In the genomic region with DNA sequence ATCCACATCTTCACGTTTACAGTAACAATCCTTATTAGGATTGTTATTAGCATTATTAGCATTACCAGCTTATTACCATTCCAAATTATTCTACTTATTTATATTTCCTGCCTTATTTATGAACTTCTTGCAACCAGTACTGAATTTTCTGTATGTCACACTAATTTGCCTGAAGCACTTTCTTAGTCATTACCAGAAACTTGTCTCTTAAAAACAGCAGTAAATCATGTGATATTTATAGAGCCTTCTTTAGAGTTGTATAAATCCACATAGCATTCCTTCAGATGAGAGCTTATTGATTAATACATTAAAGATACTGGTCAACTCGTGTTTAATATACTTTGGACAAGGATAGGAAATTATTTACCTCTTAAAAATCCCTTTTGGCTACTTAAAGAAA, we compare ENCODE assay signal across 35 cellular contexts.
"Had no signal": no experiment of that assay in that cellular context is flagged by ENCODE, and none has a peak within 500 bp of the region (broad histone marks: within the 10 kb centered on the region; RNA-seq: fewer than 3 reads in every experiment).

No MANE protein-coding gene starts in this region.

- H3K4me3 Mint-ChIP-seq: activated naive CD4-positive, alpha-beta T cell treated with anti-CD3 and anti-CD28 coated beads for 36 hours; activated naive CD8-positive, alpha-beta T cell treated with anti-CD3 and anti-CD28 coated beads, Interleukin-2, amount 10 ng/mL, durations not matched to agents 7 days and 5 days; dendritic cell treated with granulocyte-macrophage colony-stimulating factor and Interleukin-4, amounts not matched to agents 40 ng/mL and 50 ng/mL, for 4 days; endodermal cell; naive B cell; stimulated activated memory B cell treated with anti-CD40 and anti-IgM and Interleukin-4, amounts not matched to agents 10 μg/mL and 1 μg/mL and 100 μg/mL, for 72 hours; T-helper 1 cell treated with Interleukin-12 subunit alpha and Interleukin-12 subunit beta and Interleukin-4 antibody, amounts not matched to agents 30 μg/mL and 1 μg/mL, for 36 hours had no signal

- H3K27ac ChIP-seq: ascending aorta, brain microvascular endothelial cell, esophagus muscularis mucosa, gastroesophageal sphincter, ovary, stomach, thyroid gland, upper lobe of right lung, VCaP had no signal

- H3K27ac Mint-ChIP-seq: activated naive CD4-positive, alpha-beta T cell treated with anti-CD3 and anti-CD28 coated beads for 36 hours; activated naive CD8-positive, alpha-beta T cell treated with anti-CD3 and anti-CD28 coated beads, Interleukin-2, amount 10 ng/mL, durations not matched to agents 7 days and 5 days; dendritic cell treated with granulocyte-macrophage colony-stimulating factor and Interleukin-4, amounts not matched to agents 40 ng/mL and 50 ng/mL, for 4 days; endodermal cell; naive B cell; progenitor cell of endocrine pancreas; stimulated activated memory B cell treated with anti-CD40 and anti-IgM and Interleukin-4, amounts not matched to agents 10 μg/mL and 1 μg/mL and 100 μg/mL, for 72 hours; T-helper 1 cell treated with Interleukin-12 subunit alpha and Interleukin-12 subunit beta and Interleukin-4 antibody, amounts not matched to agents 30 μg/mL and 1 μg/mL, for 36 hours had no signal

- H3K36me3 Mint-ChIP-seq: activated naive CD8-positive, alpha-beta T cell treated with anti-CD3 and anti-CD28 coated beads, Interleukin-2, amount 10 ng/mL, durations not matched to agents 7 days and 5 days; naive B cell; stimulated activated memory B cell treated with anti-CD40 and anti-IgM and Interleukin-4, amounts not matched to agents 10 μg/mL and 1 μg/mL and 100 μg/mL, for 72 hours had no signal

- H3K9me3 Mint-ChIP-seq: activated naive CD4-positive, alpha-beta T cell treated with anti-CD3 and anti-CD28 coated beads for 36 hours; dendritic cell treated with granulocyte-macrophage colony-stimulating factor and Interleukin-4, amounts not matched to agents 40 ng/mL and 50 ng/mL, for 4 days; endodermal cell; naive B cell; stimulated activated memory B cell treated with anti-CD40 and anti-IgM and Interleukin-4, amounts not matched to agents 10 μg/mL and 1 μg/mL and 100 μg/mL, for 72 hours; T-helper 1 cell treated with Interleukin-12 subunit alpha and Interleukin-12 subunit beta and Interleukin-4 antibody, amounts not matched to agents 30 μg/mL and 1 μg/mL, for 36 hours had no signal

- H3K4me3 ChIP-seq: ascending aorta, esophagus muscularis mucosa, gastroesophageal sphincter, ovary, stomach, thyroid gland, upper lobe of right lung had no signal

- ATAC-seq: gastroesophageal sphincter; left cardiac atrium; left ventricle myocardium superior; sciatic nerve; stimulated activated memory B cell treated with anti-CD40 and anti-IgM and Interleukin-4, amounts not matched to agents 10 μg/mL and 1 μg/mL and 100 μg/mL, for 72 hours; upper lobe of right lung had no signal

- DNase-seq: activated CD4-positive, alpha-beta T cell treated with anti-CD3 and anti-CD28 coated beads for 4 hours; activated CD4-positive, alpha-beta T cell treated with anti-CD3 and anti-CD28 coated beads, Interleukin-2, amount 50 U/mL, for 4 hours; activated CD8-positive, alpha-beta memory T cell treated with anti-CD3 and anti-CD28 coated beads for 24 hours; activated effector memory CD4-positive, alpha-beta T cell treated with Interleukin-2 at 50 U/mL for 16 hours; activated naive CD4-positive, alpha-beta T cell treated with anti-CD3 and anti-CD28 coated beads for 36 hours; activated naive CD8-positive, alpha-beta T cell treated with anti-CD3 and anti-CD28 coated beads, Interleukin-2, amount 10 ng/mL, durations not matched to agents 7 days and 5 days; brain microvascular endothelial cell; central memory CD4-positive, alpha-beta T cell; endodermal cell; head of caudate nucleus; hippocampal formation; left cardiac atrium; left ventricle myocardium superior; naive B cell; ovary; retina; small intestine; stimulated activated CD4-positive, alpha-beta T cell treated with anti-CD3 and anti-CD28 coated beads, Interleukin-1b, Interleukin-23, amount 100 ng/mL, for 48 hours; stimulated activated CD4-positive, alpha-beta T cell treated with anti-CD3 and anti-CD28 coated beads, Interleukin-4, amount 100 ng/mL, for 4 hours; stimulated activated CD8-positive, alpha-beta memory T cell treated with anti-CD3 and anti-CD28 coated beads, Interleukin-4, amount 100 ng/mL, for 48 hours; stomach; T-helper 9 cell; thyroid gland; upper lobe of right lung had no signal

- H3K4me1 Mint-ChIP-seq: naive B cell; stimulated activated memory B cell treated with anti-CD40 and anti-IgM and Interleukin-4, amounts not matched to agents 10 μg/mL and 1 μg/mL and 100 μg/mL, for 72 hours had no signal

- H3K9me3 ChIP-seq: ascending aorta, esophagus muscularis mucosa, gastroesophageal sphincter, ovary, stomach, thyroid gland, upper lobe of right lung had no signal

- H3K27me3 Mint-ChIP-seq: dendritic cell treated with granulocyte-macrophage colony-stimulating factor and Interleukin-4, amounts not matched to agents 40 ng/mL and 50 ng/mL, for 4 days; stimulated activated memory B cell treated with anti-CD40 and anti-IgM and Interleukin-4, amounts not matched to agents 10 μg/mL and 1 μg/mL and 100 μg/mL, for 72 hours had no signal

- H3K4me1 ChIP-seq: stomach, thyroid gland, upper lobe of right lung had no signal

- H3K36me3 ChIP-seq: ascending aorta, brain microvascular endothelial cell, esophagus muscularis mucosa, gastroesophageal sphincter, ovary, stomach, thyroid gland, upper lobe of right lung had no signal

- H3K27me3 ChIP-seq: ascending aorta, brain microvascular endothelial cell, esophagus muscularis mucosa, gastroesophageal sphincter, ovary, stomach, thyroid gland, upper lobe of right lung had no signal

- FAIRE-seq: keratinocyte, small intestine, TTC549 had no signal
